In the genomic region with DNA sequence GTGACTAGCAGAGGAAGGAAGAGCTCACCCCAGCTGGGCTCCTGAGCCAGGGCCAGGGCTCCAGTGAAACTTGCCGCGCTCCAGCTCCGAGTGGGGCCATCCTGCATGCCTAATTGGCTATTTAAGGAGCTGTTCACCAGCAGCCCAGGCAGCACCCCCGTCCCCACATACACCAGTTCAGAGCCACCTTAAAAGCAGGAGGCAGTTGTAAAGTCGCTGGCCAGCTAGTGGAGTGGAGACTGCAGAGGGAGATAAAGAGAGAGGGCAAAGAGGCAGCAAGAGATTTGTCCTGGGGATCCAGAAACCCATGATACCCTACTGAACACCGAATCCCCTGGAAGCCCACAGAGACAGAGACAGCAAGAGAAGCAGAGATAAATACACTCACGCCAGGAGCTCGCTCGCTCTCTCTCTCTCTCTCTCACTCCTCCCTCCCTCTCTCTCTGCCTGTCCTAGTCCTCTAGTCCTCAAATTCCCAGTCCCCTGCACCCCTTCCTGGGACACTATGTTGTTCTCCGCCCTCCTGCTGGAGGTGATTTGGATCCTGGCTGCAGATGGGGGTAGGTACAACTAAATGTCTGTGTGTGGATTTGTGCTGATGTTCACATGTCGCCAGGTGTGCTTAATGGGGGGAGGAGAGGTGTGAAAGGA, we compare ENCODE assay signal across 10 cellular contexts. TPM values are rescaled to one million over a fixed set of nuclear protein-coding genes. Genes with fewer than 3 reads are reported as not detected.
DNase-seq lines count a peak whose midpoint lies in the region; ATAC-seq lines count a peak whose summit lies in the region.
"Had no signal": no experiment of that assay in that cellular context is flagged by ENCODE, and none has a peak within 500 bp of the region (broad histone marks: within the 10 kb centered on the region; RNA-seq: fewer than 3 reads in every experiment).

A gene (plus strand): TSS at position 151 of the 651 bp plus-strand sequence. CDS start 355 bp downstream, at position 506.

- peak within 1 kb of the TSS; percentile 79 for H3K27ac ChIP-seq in cingulate gyrus (ENCODE audit: low read depth, low read length)
- H3K27ac ChIP-seq: SJSA1 had no signal

- no peaks in the 10 kb centered on the region for H3K9me3 ChIP-seq in HAP-1
- H3K9me3 ChIP-seq: SJSA1 had no signal

- H3K4me3 ChIP-seq in HAP-1 = no peak within 1 kb of the TSS
- H3K4me3 ChIP-seq: SJSA1 had no signal

- H3K27me3 ChIP-seq in HAP-1 (ENCODE audit: low read depth) = no peaks in the 10 kb centered on the region
- H3K27me3 ChIP-seq: SJSA1 had no signal

- no peaks in the 10 kb centered on the region for H3K36me3 ChIP-seq in HAP-1 (replicated peaks)
- H3K36me3 ChIP-seq: SJSA1 had no signal

- peak; percentile 30 for ATAC-seq in left lobe of liver

- in situ Hi-C loops in HAP-1 (cut with MboI; ENCODE audit: low sequenced_read_pairs) = no loop called here

- DNase-seq in NCI-H2107 treated with DMSO at 0.1 percent for 48 hours (lab: John Stamatoyannopoulos, UW; ENCODE audit: unreplicated experiment) (peak; percentile 27), NCI-H2107 (lab: John Stamatoyannopoulos, UW) (no peak), left lobe of liver (ENCODE audit: low spot score) (peak; percentile 67), superior temporal gyrus (ENCODE audit: extremely low spot score) (peak; percentile 53), HAP-1 (ENCODE audit: low spot score in 2 of 2) (no peak), SKM-1 treated with dmso at 0.1 percent for 144 hours (lab: John Stamatoyannopoulos, UW; ENCODE audit: unreplicated experiment) (no peak), T-helper 9 cell (no peak)

- H3K4me1 ChIP-seq in HAP-1 = peaks cover 31% of the 10 kb centered on the region

RNA-seq across cellular contexts. Expression of the gene that starts here (rescaled TPM):
- 5.6 TPM for total RNA-seq in left lobe of liver
- total RNA-seq: LHCN-M2, SJSA1 had no signal

Comparison
In these comparisons a context has a peak if more than half of its experiments do, and no peak if none do; other contexts are left out.
1. DNase-seq: peak in NCI-H2107 treated with DMSO at 0.1 percent for 48 hours (single experiment), left lobe of liver (single experiment) and superior temporal gyrus (single experiment); none in NCI-H2107 (single experiment), HAP-1 (0 of 2), SKM-1 treated with dmso at 0.1 percent for 144 hours (single experiment) and T-helper 9 cell (single experiment).